8 cellular contexts compared by ENCODE assay signal in the genomic region with DNA sequence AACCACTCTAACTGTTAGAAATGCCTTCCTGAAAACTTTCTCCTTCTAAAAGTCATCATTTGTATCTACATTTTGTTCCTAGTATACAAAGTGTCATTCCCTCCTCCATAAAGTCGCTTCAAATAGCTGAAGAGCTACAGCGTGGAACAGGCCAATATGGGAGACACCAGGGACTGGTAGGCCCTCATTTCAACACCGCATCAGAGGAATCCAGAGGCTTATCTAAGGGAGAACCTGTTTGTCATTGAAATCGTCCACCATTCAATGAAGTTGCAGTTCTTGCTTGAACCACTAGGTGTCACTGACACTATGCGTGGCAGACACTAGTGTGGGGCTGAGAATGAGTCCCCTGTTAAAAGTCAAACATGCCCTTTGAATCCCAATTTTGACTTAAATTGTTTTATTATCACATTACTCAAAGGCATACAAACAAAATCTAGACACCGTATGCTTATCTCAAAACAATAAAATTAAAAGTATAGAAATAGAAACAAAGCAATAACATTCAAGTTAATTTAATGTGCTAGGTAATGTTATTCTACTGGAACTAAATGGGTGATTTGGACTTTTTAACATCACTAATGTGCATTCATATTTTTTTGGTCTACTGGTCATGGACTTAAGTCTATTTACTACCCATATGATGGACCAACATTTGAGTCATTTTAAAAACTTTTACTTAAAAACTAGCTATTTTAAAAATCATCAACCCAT.
A peak's percentile ranks its signal among the peaks of the same experiment; 100 is the strongest.
DNase-seq lines count a peak whose midpoint lies in the region; TF ChIP-seq lines count a peak whose summit lies in the region.

No MANE protein-coding gene starts in this region.

- intact Hi-C loops in PC-9 (cut with micrococcal nuclease; ENCODE audit: unreplicated experiment) (loop anchor here (1.0 to 10.0 kb wide), 3 partner anchors 120 to 755 kb away; a partner anchor contains a TSS), spleen (cut with DNase I; ENCODE audit: low total_unique reads) (no loop called here)

- peak; percentile 93 for TF ChIP-seq CTCF in PC-9 (conservative IDR thresholded peaks at IDR 0.05)
- peak; percentile 84 to 90 for TF ChIP-seq CTCF in brain (conservative IDR thresholded peaks at IDR 0.05)
- TF ChIP-seq CTCF in spleen (IDR thresholded peaks at IDR 0.05 in 8 of 11, conservative IDR thresholded peaks at IDR 0.05 in 3 of 11) = peak; percentile 75 to 90 (median 84)

- H3K9me3 Mint-ChIP-seq in brain = no peaks in the 10 kb centered on the region

- peaks cover 9% of the 10 kb centered on the region for H3K27me3 Mint-ChIP-seq in brain

- H3F3A ChIP-seq in PC-9 (ENCODE audit: insufficient read depth, low read depth) = no peaks in the 10 kb centered on the region

- POLR2A ChIA-PET in PC-9 (lab: Charles Lee; ENCODE audit: unreplicated experiment) = interaction anchor here (0.5 to 0.6 kb wide), 2 partner anchors 16 to 20 kb away, joined by 5 to 7 read pairs; no protein-coding TSS in a partner anchor

- H3K27me3 ChIP-seq in PC-9 (ENCODE audit: insufficient read depth, low read depth) (peaks cover 9% of the 10 kb centered on the region), iPS DF 6.9 (ENCODE audit: control insufficient read depth, insufficient read depth, low read length) (no peaks in the 10 kb centered on the region), spleen (replicated peaks in 1 of 7) (peaks cover 0 to 6% (median 0%) of the 10 kb centered on the region in 7 donors)

- no peaks in the 10 kb centered on the region for H3K79me2 ChIP-seq in PC-9 (ENCODE audit: low read depth)

- no peak overlapping the region for H3K27ac Mint-ChIP-seq in brain

- peak; percentile 49 to 77 for DNase-seq in NCI-H2081 (lab: John Stamatoyannopoulos, UW)
- DNase-seq in NCI-H2081 treated with DMSO at 0.1 percent for 48 hours (lab: John Stamatoyannopoulos, UW) = no peak
- DNase-seq in HK-2 (ENCODE audit: unreplicated experiment) = peak; percentile 28
- DNase-seq in PC-9 = peak; percentile 20 to 46
- peak; percentile 45 for DNase-seq in iPS DF 6.9 (ENCODE audit: low read depth, low spot score)
- DNase-seq in spleen = no peak
- no peak for DNase-seq in cortex of kidney (lab: John Stamatoyannopoulos, UW)

- no TSS peak for BruUV-seq in PC-9 (replicated peaks; lab: Mats Ljungman, UMichigan)

- no peak overlapping the region for H3K27ac ChIP-seq in PC-9
- H3K27ac ChIP-seq in iPS DF 6.9 (ENCODE audit: low read length) = no peak overlapping the region
- H3K27ac ChIP-seq in spleen = no peak overlapping the region

- H3K36me3 ChIP-seq in PC-9 (ENCODE audit: low read depth) (no peaks in the 10 kb centered on the region), iPS DF 6.9 (ENCODE audit: control insufficient read depth, insufficient read depth, low read length) (no peaks in the 10 kb centered on the region), spleen (no peaks in the 10 kb centered on the region)

- TF ChIP-seq POLR2A in spleen (IDR thresholded peaks at IDR 0.05) = no peak

- no peaks in the 10 kb centered on the region for H4K20me1 ChIP-seq in PC-9 (ENCODE audit: insufficient read depth)

- CTCF ChIA-PET in PC-9 (lab: Charles Lee) = no interaction called here

- H3K4me1 Mint-ChIP-seq in brain = no peaks in the 10 kb centered on the region

- no peaks in the 10 kb centered on the region for H3K9me2 ChIP-seq in PC-9 (ENCODE audit: insufficient read depth)

- H3K4me1 ChIP-seq in PC-9 (replicated peaks; ENCODE audit: insufficient read depth) = no peaks in the 10 kb centered on the region
- peaks cover 5% of the 10 kb centered on the region for H3K4me1 ChIP-seq in iPS DF 6.9 (ENCODE audit: control insufficient read depth, insufficient read depth, low read length)
- no peaks in the 10 kb centered on the region for H3K4me1 ChIP-seq in spleen

- no peak overlapping the region for H3K4me3 Mint-ChIP-seq in brain

- H3K9me3 ChIP-seq in PC-9 (ENCODE audit: insufficient read depth, low read depth) = no peaks in the 10 kb centered on the region
- H3K9me3 ChIP-seq in iPS DF 6.9 (ENCODE audit: control insufficient read depth, insufficient read depth, low read length) = no peaks in the 10 kb centered on the region
- no peaks in the 10 kb centered on the region for H3K9me3 ChIP-seq in spleen

- H3K4me2 ChIP-seq in PC-9 = no peak overlapping the region

- no CpG with 5 or more reads among the region's 6 CpGs for WGBS in iPS DF 6.9 (ENCODE audit: insufficient coverage, insufficient read length)
- WGBS in spleen, 5 donors = 4 to 10% (median 7%) methylated on average over 6 of the region's 6 CpGs

- no peaks in the 10 kb centered on the region for H3K36me3 Mint-ChIP-seq in brain

- H3K4me3 ChIP-seq in PC-9 = no peak overlapping the region
- H3K4me3 ChIP-seq in iPS DF 6.9 (ENCODE audit: low read length) = no peak overlapping the region
- H3K4me3 ChIP-seq in spleen = no peak overlapping the region

- H2AFZ ChIP-seq in PC-9 = no peak overlapping the region

Comparison
In these comparisons a context has a peak if more than half of its experiments do, and no peak if none do; other contexts are left out.
1. DNase-seq: peak in NCI-H2081 (2 of 2), HK-2 (single experiment), PC-9 (2 of 2) and iPS DF 6.9 (single experiment); none in NCI-H2081 treated with DMSO at 0.1 percent for 48 hours (single experiment), spleen (single experiment) and cortex of kidney (single experiment).
2. Peak in every context shown above with its lines, with median percentiles within 50 percentile points of each other: CTCF ChIP-seq.